ENCODE assay signal across 8 cellular contexts in genomic region chr1:67735806-67736627, GRCh38. TPM values are rescaled to one million over a fixed set of nuclear protein-coding genes. Genes with fewer than 3 reads are reported as not detected.
DNase-seq lines count a peak whose midpoint lies in the region; ATAC-seq, FAIRE-seq and TF ChIP-seq lines count a peak whose summit lies in the region.

No MANE protein-coding gene starts in this region.

- in situ Hi-C loops in GM12878 (cut with MboI), result no loop called here

- POLR2A ChIA-PET in SK-N-SH (lab: Yijun Ruan, JAX) (no interaction called here), GM12878 (lab: Charles Lee) (interaction anchor here (1.2 to 1.6 kb wide), 2 partner anchors 25 to 51 kb away, joined by 4 to 8 read pairs; partner anchors contain the start of gene GADD45A)

- TF ChIP-seq RAD21 in SK-N-SH (IDR thresholded peaks at IDR 0.05; ENCODE audit: low read length) (no peak), GM12878 (IDR thresholded peaks at IDR 0.05; ENCODE audit: insufficient read depth, low read depth, low read length) (no peak)

- RAD21 ChIA-PET in GM12878 (lab: Charles Lee; ENCODE audit: unreplicated experiment), result interaction anchor here (2.2 to 2.9 kb wide), 2 partner anchors 19 to 24 kb away, joined by 11 to 14 read pairs; no protein-coding TSS in a partner anchor

- H3K4me2 ChIP-seq in SK-N-SH (peak overlapping the region; percentile 80), GM12878 (ENCODE audit: control insufficient read depth, insufficient read depth) (peak overlapping the region; percentile 70)

- DNase-seq in DMS53 (lab: John Stamatoyannopoulos, UW), result peak; percentile 98
- DNase-seq in SK-N-SH, result peak; percentile 20
- peak; percentile 64 for DNase-seq in GM12878 (ENCODE audit: low read depth, low spot score)
- peak; percentile 93 for DNase-seq in kidney
- peak; percentile 88 for DNase-seq in spleen
- DNase-seq in D341Med (ENCODE audit: low spot score), result no peak

- H4K20me1 ChIP-seq in SK-N-SH (ENCODE audit: insufficient read depth), result no peaks in the 10 kb centered on the region
- no peaks in the 10 kb centered on the region for H4K20me1 ChIP-seq in GM12878 (ENCODE audit: control insufficient read depth, insufficient read depth)

- H3K27ac ChIP-seq in SK-N-SH (ENCODE audit: low read depth in 2 of 2, low read length in 1 of 2) (peak overlapping the region; percentile 82 to 99), GM12878 (ENCODE audit: control insufficient read depth, insufficient read depth) (peak overlapping the region; percentile 79), kidney (ENCODE audit: low read depth in 2 of 2, low read length in 2 of 2) (peak overlapping the region; percentile 85 to 87), spleen (peak overlapping the region; percentile 9 to 82 (median 74))

- intact Hi-C loops in GM12878 (cut with micrococcal nuclease; ENCODE audit: unreplicated experiment) (loop anchor here (2.0 kb wide), 1 partner anchor 25 kb away; no protein-coding TSS in a partner anchor), kidney (cut with DNase I) (no loop called here), spleen (cut with DNase I; ENCODE audit: low total_unique reads) (no loop called here)

- SMC1A ChIA-PET in GM12878 (lab: Charles Lee; ENCODE audit: uncharacterized antibody, unreplicated experiment), result interaction anchor here (1.1 to 14.7 kb wide), 9 partner anchors 10 to 52 kb away, joined by 3 to 227 read pairs (median 11); partner anchors contain the start of gene GADD45A

- TF ChIP-seq EP300 in SK-N-SH (IDR thresholded peaks at IDR 0.05; ENCODE audit: borderline replicate concordance in 1 of 2, low read depth in 1 of 2, low read length in 1 of 2) (peak; percentile 26 to 65; a peak in 1 of 4 replicates), GM12878 (IDR thresholded peaks at IDR 0.05; ENCODE audit: borderline replicate concordance in 1 of 2, control insufficient read depth in 1 of 2, low read depth in 2 of 2, low read length in 2 of 2) (peak in 1 of 2 experiments; percentile 35; a peak in 2 of 4 replicates)

- H3K4me3 ChIP-seq in SK-N-SH (ENCODE audit: low read depth in 2 of 2, low read length in 1 of 2) (peak overlapping the region; percentile 17 to 49; a peak in 3 of 4 replicates), GM12878 (peak overlapping the region; percentile 42), kidney (ENCODE audit: low read length in 2 of 2) (peak overlapping the region in 1 of 2 donors; percentile 29), spleen (peak overlapping the region in 3 of 8 donors; percentile 6 to 51 (median 12))

- no peaks in the 10 kb centered on the region for H3K36me3 ChIP-seq in SK-N-SH (replicated peaks in 1 of 2; ENCODE audit: control insufficient read depth in 1 of 2, insufficient read depth in 2 of 2, low read length in 1 of 2)
- H3K36me3 ChIP-seq in GM12878 (ENCODE audit: control insufficient read depth in 2 of 2, insufficient read depth in 2 of 2, low read length in 1 of 2), result no peaks in the 10 kb centered on the region
- H3K36me3 ChIP-seq in kidney (ENCODE audit: control insufficient read depth in 1 of 2, insufficient read depth in 2 of 2, low read length in 2 of 2), result no peaks in the 10 kb centered on the region
- no peaks in the 10 kb centered on the region for H3K36me3 ChIP-seq in spleen

- no peaks in the 10 kb centered on the region for H3K9me2 ChIP-seq in SK-N-SH

- H3K9ac ChIP-seq in SK-N-SH (peak overlapping the region; percentile 56; the same call in 1 of the 2 replicates), GM12878 (ENCODE audit: control insufficient read depth, insufficient read depth, low read length) (peak overlapping the region; percentile 22), kidney (ENCODE audit: low read length in 2 of 2) (peak overlapping the region; percentile 8 to 43)

- TF ChIP-seq POLR2A in GM12878 (IDR thresholded peaks at IDR 0.05; ENCODE audit: low read depth, low read length), result peak; percentile 76
- no peak for TF ChIP-seq POLR2A in spleen (IDR thresholded peaks at IDR 0.05)

- H3K4me1 ChIP-seq in SK-N-SH (ENCODE audit: control insufficient read depth in 1 of 2, insufficient read depth in 2 of 2, low read depth in 1 of 2, low read length in 1 of 2), result peaks cover 15 to 43% of the 10 kb centered on the region in 2 experiments; a peak in 3 of 4 replicates
- peaks cover 35% of the 10 kb centered on the region for H3K4me1 ChIP-seq in GM12878 (ENCODE audit: control insufficient read depth, insufficient read depth, low read length)
- peaks cover 18 to 20% of the 10 kb centered on the region in 2 donors for H3K4me1 ChIP-seq in kidney (ENCODE audit: control insufficient read depth in 1 of 2, insufficient read depth in 1 of 2, low read depth in 1 of 2, low read length in 2 of 2)
- H3K4me1 ChIP-seq in spleen, result peaks cover 26 to 62% (median 51%) of the 10 kb centered on the region in 6 donors

- H3F3A ChIP-seq in SK-N-SH (replicated peaks; ENCODE audit: insufficient read depth), result peaks cover 25% of the 10 kb centered on the region

- peak overlapping the region; percentile 16; the same call in 1 of the 2 replicates for H2AFZ ChIP-seq in SK-N-SH (ENCODE audit: low read depth)
- H2AFZ ChIP-seq in GM12878 (ENCODE audit: control insufficient read depth, low read depth, low read length), result peak overlapping the region; percentile 88

- BruUV-seq in GM12878 (replicated peaks; lab: Mats Ljungman, UMichigan), result TSS peak; percentile 70

- WGBS in SK-N-SH (ENCODE audit: low lambda C conversion rate), result 6% methylated on average over 10 of the region's 11 CpGs
- 0% methylated on average over 11 of the region's 11 CpGs for WGBS in GM12878 (ENCODE audit: insufficient coverage, insufficient replicate concordance, low lambda C conversion rate, missing lambda C conversion rate)
- WGBS in spleen, 5 donors, result 8 to 16% (median 12%) methylated on average over 11 of the region's 11 CpGs

- TF ChIP-seq CTCF in SK-N-SH (IDR thresholded peaks at IDR 0.05) (no peak), GM12878 (IDR thresholded peaks at IDR 0.05 in 2 of 3, conservative IDR thresholded peaks at IDR 0.05 in 1 of 3; ENCODE audit: control insufficient read depth in 2 of 3, extremely low read depth in 1 of 3, insufficient read depth in 1 of 3, low read depth in 3 of 3, low read length in 3 of 3) (no peak), kidney (IDR thresholded peaks at IDR 0.05; ENCODE audit: borderline replicate concordance, extremely low read depth, insufficient read depth) (no peak), spleen (IDR thresholded peaks at IDR 0.05 in 8 of 11, conservative IDR thresholded peaks at IDR 0.05 in 3 of 11) (no peak)

- H3K79me2 ChIP-seq in SK-N-SH (ENCODE audit: insufficient read depth), result peaks cover 82% of the 10 kb centered on the region
- no peaks in the 10 kb centered on the region for H3K79me2 ChIP-seq in GM12878 (ENCODE audit: control insufficient read depth, insufficient read depth, low read length)

- no peaks in the 10 kb centered on the region for H3K27me3 ChIP-seq in SK-N-SH (ENCODE audit: insufficient read depth)
- no peaks in the 10 kb centered on the region for H3K27me3 ChIP-seq in GM12878 (replicated peaks in 1 of 2; ENCODE audit: control insufficient read depth in 2 of 2, insufficient read depth in 2 of 2, low read length in 1 of 2)
- no peaks in the 10 kb centered on the region for H3K27me3 ChIP-seq in spleen (replicated peaks in 1 of 7)

- peak; percentile 90 for ATAC-seq in GM21360 (IDR thresholded peaks at IDR 0.05; ENCODE audit: unreplicated experiment)
- peak; percentile 76 for ATAC-seq in HG03575 (IDR thresholded peaks at IDR 0.05; ENCODE audit: extremely low read depth, insufficient number of reproducible peaks, low FRiP score, unreplicated experiment)
- peak; percentile 95 for ATAC-seq in GM12878

- H3K9me3 ChIP-seq in SK-N-SH, result no peaks in the 10 kb centered on the region
- no peaks in the 10 kb centered on the region for H3K9me3 ChIP-seq in GM12878 (replicated peaks; ENCODE audit: control insufficient read depth, insufficient read depth, low read length)
- no peaks in the 10 kb centered on the region for H3K9me3 ChIP-seq in kidney (ENCODE audit: control insufficient read depth in 1 of 2, low read length in 2 of 2)
- no peaks in the 10 kb centered on the region for H3K9me3 ChIP-seq in spleen

- FAIRE-seq in GM12878 (lab: Jason Lieb, UNC) (peak; percentile 78), kidney (lab: Jason Lieb, UNC) (no peak)

- CTCF ChIA-PET in SK-N-SH (lab: Yijun Ruan, JAX), result interaction anchor here (0.9 to 1.0 kb wide), 2 partner anchors 175 to 192 kb away, joined by 3 read pairs; no protein-coding TSS in a partner anchor
- CTCF ChIA-PET in GM12878 (lab: Yijun Ruan, JAX), result interaction anchor here (1.0 to 5.7 kb wide), 7 partner anchors 11 to 521 kb away, joined by 3 to 33 read pairs (median 4); no protein-coding TSS in a partner anchor

TF ChIP-seq in SK-N-SH, 30 proteins besides CTCF, POLR2A, EP300 and RAD21 (continues in another document):
- no peak for TF ChIP-seq SIN3A (IDR thresholded peaks at IDR 0.05; ENCODE audit: borderline replicate concordance, low read depth, low read length)
- no peak for TF ChIP-seq GATA2 (CRISPR knock-in tag; IDR thresholded peaks at IDR 0.05)
- TF ChIP-seq FOXM1 (IDR thresholded peaks at IDR 0.05; ENCODE audit: low read depth), result no peak

RNA-seq across cellular contexts. Expression of gene GADD45A, which starts 51.0 kb away (rescaled TPM):
- polyA plus RNA-seq in SK-N-SH (2012; rRNA removed) (106 and 164 TPM in 2 replicates), GM12878 (2011; rRNA removed) (20.6 and 27.8 TPM in 2 replicates), GM12878 (2014; fragmentation: Illumina TruSeq; extraction: Trizol) (16.1 and 29.0 TPM in 2 replicates), GM12878 (2014; fragmentation: Nextera tagmentation; extraction: Ambion mirVana) (1 to 10 TPM; 4.7 to 9.3 TPM), GM12878 (2014; rRNA removed) (18.7 and 20.0 TPM in 2 replicates), GM12878 (2016; fragmentation: Nextera tagmentation; extraction: Ambion mirVana) (10 to 100 TPM; 41.2 to 48.9 TPM), kidney (ENCODE audit: insufficient read depth, low read depth, low replicate concordance) (218 TPM), spleen (10 to 100 TPM; 17.5 to 19.9 (median 18.9) TPM)
- 138 and 141 TPM in 2 replicates for polyA plus RNA-seq in SK-N-SH (2012; cell fraction: cytosol; rRNA removed)
- 334 and 376 TPM in 2 replicates for polyA plus RNA-seq in SK-N-SH (2012; cell fraction: nucleus; rRNA removed)
- total RNA-seq in GM12878 (2013; cell fraction: nucleolus; rRNA removed), result 18.1 and 22.4 TPM in 2 replicates
- total RNA-seq in GM12878 (2014; rRNA removed) (18.4 and 19.7 TPM in 2 replicates), GM12878 (2014; rRNA removed; fragmentation: Illumina TruSeq; extraction: Trizol) (13.0 and 14.6 TPM in 2 replicates), GM12878 (2021) (25.7 and 26.1 TPM in 2 replicates), kidney (85.6 TPM), spleen (10 to 100 TPM; 19.7 to 63.7 (median 31.7) TPM)
- polyA plus RNA-seq in GM12878 (2011; ENCODE audit: low read depth), result 14.5 TPM
- polyA plus RNA-seq in GM12878 (2011; cell fraction: cytosol; rRNA removed), result 24.3 and 24.4 TPM in 2 replicates
- polyA plus RNA-seq in GM12878 (2011; cell fraction: nucleus; rRNA removed), result 41.6 and 53.4 TPM in 2 replicates
- polyA plus RNA-seq in GM12878 (2012), result 31.6 and 44.9 TPM in 2 replicates
- polyA minus RNA-seq in GM12878 (2011; rRNA and poly(A)+ RNA removed), result 5.9 and 6.2 TPM in 2 replicates
- 8.7 and 13.5 TPM in 2 replicates for polyA minus RNA-seq in GM12878 (2011; cell fraction: cytosol; rRNA and poly(A)+ RNA removed)
- polyA minus RNA-seq in GM12878 (2011; cell fraction: nucleus; rRNA and poly(A)+ RNA removed), result 29.6 and 39.4 TPM in 2 replicates
